1 cellular context compared by ENCODE assay signal in the genomic region with DNA sequence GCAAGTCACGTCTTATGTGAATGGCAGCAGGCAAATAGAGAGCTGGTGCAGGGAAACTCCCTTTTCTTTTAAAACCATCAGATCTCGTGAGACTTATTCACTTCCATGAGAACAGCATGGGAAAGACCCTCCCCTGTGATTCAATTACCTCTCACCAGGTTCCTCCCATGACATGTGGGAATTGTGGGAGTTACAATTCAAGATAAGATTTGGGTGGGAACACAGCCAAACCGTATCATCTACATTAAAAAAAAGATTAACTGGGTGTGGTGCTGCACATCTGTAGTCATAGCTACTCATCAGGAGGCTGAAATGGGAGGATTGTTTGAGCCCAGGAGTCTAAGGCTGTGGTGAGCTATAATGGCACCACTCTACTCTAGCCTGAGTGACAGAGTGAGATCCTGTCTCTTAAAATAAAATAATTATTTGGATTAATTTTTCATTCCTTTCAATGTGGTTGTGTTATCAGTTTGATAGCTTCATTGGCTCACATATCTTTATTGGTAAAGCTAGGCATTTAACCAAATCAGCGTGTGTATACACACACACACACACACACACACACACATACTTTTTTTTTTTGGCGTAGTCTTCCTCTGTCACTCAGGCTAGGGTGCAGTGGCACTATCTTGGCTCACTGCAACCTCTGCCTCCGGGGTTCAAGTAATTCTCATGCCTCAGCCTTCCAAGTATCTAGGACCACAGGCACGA.
TF ChIP-seq lines count a peak whose summit lies in the region.

No MANE protein-coding gene starts in this region.

TF ChIP-seq in HepG2, 621 proteins besides CTCF, POLR2A, EP300 and RAD21 (continued from another document):
- TF ChIP-seq, protein P1, sequence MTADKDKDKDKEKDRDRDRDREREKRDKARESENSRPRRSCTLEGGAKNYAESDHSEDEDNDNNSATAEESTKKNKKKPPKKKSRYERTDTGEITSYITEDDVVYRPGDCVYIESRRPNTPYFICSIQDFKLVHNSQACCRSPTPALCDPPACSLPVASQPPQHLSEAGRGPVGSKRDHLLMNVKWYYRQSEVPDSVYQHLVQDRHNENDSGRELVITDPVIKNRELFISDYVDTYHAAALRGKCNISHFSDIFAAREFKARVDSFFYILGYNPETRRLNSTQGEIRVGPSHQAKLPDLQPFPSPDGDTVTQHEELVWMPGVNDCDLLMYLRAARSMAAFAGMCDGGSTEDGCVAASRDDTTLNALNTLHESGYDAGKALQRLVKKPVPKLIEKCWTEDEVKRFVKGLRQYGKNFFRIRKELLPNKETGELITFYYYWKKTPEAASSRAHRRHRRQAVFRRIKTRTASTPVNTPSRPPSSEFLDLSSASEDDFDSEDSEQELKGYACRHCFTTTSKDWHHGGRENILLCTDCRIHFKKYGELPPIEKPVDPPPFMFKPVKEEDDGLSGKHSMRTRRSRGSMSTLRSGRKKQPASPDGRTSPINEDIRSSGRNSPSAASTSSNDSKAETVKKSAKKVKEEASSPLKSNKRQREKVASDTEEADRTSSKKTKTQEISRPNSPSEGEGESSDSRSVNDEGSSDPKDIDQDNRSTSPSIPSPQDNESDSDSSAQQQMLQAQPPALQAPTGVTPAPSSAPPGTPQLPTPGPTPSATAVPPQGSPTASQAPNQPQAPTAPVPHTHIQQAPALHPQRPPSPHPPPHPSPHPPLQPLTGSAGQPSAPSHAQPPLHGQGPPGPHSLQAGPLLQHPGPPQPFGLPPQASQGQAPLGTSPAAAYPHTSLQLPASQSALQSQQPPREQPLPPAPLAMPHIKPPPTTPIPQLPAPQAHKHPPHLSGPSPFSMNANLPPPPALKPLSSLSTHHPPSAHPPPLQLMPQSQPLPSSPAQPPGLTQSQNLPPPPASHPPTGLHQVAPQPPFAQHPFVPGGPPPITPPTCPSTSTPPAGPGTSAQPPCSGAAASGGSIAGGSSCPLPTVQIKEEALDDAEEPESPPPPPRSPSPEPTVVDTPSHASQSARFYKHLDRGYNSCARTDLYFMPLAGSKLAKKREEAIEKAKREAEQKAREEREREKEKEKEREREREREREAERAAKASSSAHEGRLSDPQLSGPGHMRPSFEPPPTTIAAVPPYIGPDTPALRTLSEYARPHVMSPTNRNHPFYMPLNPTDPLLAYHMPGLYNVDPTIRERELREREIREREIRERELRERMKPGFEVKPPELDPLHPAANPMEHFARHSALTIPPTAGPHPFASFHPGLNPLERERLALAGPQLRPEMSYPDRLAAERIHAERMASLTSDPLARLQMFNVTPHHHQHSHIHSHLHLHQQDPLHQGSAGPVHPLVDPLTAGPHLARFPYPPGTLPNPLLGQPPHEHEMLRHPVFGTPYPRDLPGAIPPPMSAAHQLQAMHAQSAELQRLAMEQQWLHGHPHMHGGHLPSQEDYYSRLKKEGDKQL (CRISPR knock-in tag; IDR thresholded peaks at IDR 0.05; ENCODE audit: low read depth): no peak
- no peak for TF ChIP-seq FIP1L1 (IDR thresholded peaks at IDR 0.05; ENCODE audit: borderline replicate concordance, insufficient read depth, low read depth, low read length)
- TF ChIP-seq ELF1 (CRISPR knock-in tag; IDR thresholded peaks at IDR 0.05): no peak
- no peak for TF ChIP-seq MIER2 (CRISPR knock-in tag; IDR thresholded peaks at IDR 0.05)
- TF ChIP-seq, protein P2, sequence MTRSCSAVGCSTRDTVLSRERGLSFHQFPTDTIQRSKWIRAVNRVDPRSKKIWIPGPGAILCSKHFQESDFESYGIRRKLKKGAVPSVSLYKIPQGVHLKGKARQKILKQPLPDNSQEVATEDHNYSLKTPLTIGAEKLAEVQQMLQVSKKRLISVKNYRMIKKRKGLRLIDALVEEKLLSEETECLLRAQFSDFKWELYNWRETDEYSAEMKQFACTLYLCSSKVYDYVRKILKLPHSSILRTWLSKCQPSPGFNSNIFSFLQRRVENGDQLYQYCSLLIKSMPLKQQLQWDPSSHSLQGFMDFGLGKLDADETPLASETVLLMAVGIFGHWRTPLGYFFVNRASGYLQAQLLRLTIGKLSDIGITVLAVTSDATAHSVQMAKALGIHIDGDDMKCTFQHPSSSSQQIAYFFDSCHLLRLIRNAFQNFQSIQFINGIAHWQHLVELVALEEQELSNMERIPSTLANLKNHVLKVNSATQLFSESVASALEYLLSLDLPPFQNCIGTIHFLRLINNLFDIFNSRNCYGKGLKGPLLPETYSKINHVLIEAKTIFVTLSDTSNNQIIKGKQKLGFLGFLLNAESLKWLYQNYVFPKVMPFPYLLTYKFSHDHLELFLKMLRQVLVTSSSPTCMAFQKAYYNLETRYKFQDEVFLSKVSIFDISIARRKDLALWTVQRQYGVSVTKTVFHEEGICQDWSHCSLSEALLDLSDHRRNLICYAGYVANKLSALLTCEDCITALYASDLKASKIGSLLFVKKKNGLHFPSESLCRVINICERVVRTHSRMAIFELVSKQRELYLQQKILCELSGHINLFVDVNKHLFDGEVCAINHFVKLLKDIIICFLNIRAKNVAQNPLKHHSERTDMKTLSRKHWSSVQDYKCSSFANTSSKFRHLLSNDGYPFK (CRISPR knock-in tag; IDR thresholded peaks at IDR 0.05; ENCODE audit: borderline replicate concordance): no peak
- TF ChIP-seq, protein P3, sequence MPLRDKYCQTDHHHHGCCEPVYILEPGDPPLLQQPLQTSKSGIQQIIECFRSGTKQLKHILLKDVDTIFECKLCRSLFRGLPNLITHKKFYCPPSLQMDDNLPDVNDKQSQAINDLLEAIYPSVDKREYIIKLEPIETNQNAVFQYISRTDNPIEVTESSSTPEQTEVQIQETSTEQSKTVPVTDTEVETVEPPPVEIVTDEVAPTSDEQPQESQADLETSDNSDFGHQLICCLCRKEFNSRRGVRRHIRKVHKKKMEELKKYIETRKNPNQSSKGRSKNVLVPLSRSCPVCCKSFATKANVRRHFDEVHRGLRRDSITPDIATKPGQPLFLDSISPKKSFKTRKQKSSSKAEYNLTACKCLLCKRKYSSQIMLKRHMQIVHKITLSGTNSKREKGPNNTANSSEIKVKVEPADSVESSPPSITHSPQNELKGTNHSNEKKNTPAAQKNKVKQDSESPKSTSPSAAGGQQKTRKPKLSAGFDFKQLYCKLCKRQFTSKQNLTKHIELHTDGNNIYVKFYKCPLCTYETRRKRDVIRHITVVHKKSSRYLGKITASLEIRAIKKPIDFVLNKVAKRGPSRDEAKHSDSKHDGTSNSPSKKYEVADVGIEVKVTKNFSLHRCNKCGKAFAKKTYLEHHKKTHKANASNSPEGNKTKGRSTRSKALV (CRISPR knock-in tag; IDR thresholded peaks at IDR 0.05): no peak
- TF ChIP-seq, protein P4, sequence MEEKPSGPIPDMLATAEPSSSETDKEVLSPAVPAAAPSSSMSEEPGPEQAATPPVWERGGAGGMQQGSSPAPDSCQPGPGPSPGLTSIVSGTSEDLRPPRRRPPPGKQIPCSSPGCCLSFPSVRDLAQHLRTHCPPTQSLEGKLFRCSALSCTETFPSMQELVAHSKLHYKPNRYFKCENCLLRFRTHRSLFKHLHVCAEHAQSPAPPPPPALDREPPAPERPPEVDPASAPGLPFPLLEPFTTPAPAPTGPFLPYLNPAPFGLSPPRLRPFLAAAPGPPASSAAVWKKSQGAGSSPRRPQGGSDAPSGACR (CRISPR knock-in tag; IDR thresholded peaks at IDR 0.05): no peak
